ENCODE assay signal across 8 cellular contexts in genomic region chr6:103122766-103123601, GRCh38.
DNase-seq lines count a peak whose midpoint lies in the region; ATAC-seq, FAIRE-seq and TF ChIP-seq lines count a peak whose summit lies in the region.

No MANE protein-coding gene starts in this region.

- 0 out of 6 replicates have a peak, but pooled peaks of 2 of the 3 experiments have one; percentile 10 to 27 for TF ChIP-seq CTCF in K562 (IDR thresholded peaks at IDR 0.05 in 2 of 3, conservative IDR thresholded peaks at IDR 0.05 in 1 of 3; ENCODE audit: insufficient read depth in 2 of 3, low read depth in 1 of 3, low read length in 3 of 3)
- peak; percentile 42 for TF ChIP-seq CTCF in liver (IDR thresholded peaks at IDR 0.05; ENCODE audit: low read depth, low read length, missing input control)
- TF ChIP-seq CTCF in esophagus muscularis mucosa (IDR thresholded peaks at IDR 0.05), result no peak

- H3K9me3 ChIP-seq in K562 (replicated peaks; ENCODE audit: control insufficient read depth, insufficient read depth, low read depth, low read length), result no peaks in the 10 kb centered on the region
- no peaks in the 10 kb centered on the region for H3K9me3 ChIP-seq in liver (ENCODE audit: control insufficient read depth in 4 of 4, low read length in 3 of 4)
- H3K9me3 ChIP-seq in esophagus muscularis mucosa, result no peaks in the 10 kb centered on the region

- intact Hi-C loops in K562 (cut with micrococcal nuclease), result no loop called here
- intact Hi-C loops in esophagus muscularis mucosa (cut with DNase I), result no loop called here

- TF ChIP-seq EP300 in K562 (IDR thresholded peaks at IDR 0.05; ENCODE audit: low read length) (no peak), esophagus muscularis mucosa (IDR thresholded peaks at IDR 0.05) (no peak)

- no peak overlapping the region for H3K9ac ChIP-seq in K562 (ENCODE audit: insufficient read depth in 1 of 2, low read depth in 2 of 2, low read length in 2 of 2)
- H3K9ac ChIP-seq in liver (ENCODE audit: low read depth in 1 of 2, low read length in 2 of 2), result no peak overlapping the region

- FAIRE-seq in K562 (lab: Jason Lieb, UNC), result no peak

- no peak overlapping the region for H2AFZ ChIP-seq in K562 (ENCODE audit: low read depth, low read length)

- H3K4me1 ChIP-seq in K562 (replicated peaks in 1 of 2; ENCODE audit: control insufficient read depth in 2 of 2, insufficient read depth in 2 of 2, low read length in 2 of 2) (no peaks in the 10 kb centered on the region), liver (ENCODE audit: control insufficient read depth in 4 of 4, insufficient read depth in 4 of 4, low read length in 3 of 4) (peaks cover 0 to 14% (median under 1%) of the 10 kb centered on the region in 4 donors), esophagus muscularis mucosa (no peaks in the 10 kb centered on the region)

- TF ChIP-seq POLR2A in K562 (conservative IDR thresholded peaks at IDR 0.05) (no peak), esophagus muscularis mucosa (IDR thresholded peaks at IDR 0.05; ENCODE audit: low read depth) (no peak)

- POLR2A ChIA-PET in K562 (lab: Yijun Ruan, JAX), result no interaction called here

- no peak overlapping the region for H3K4me3 ChIP-seq in K562
- H3K4me3 ChIP-seq in liver (ENCODE audit: low read depth in 1 of 3, low read length in 3 of 3), result no peak overlapping the region
- no peak overlapping the region for H3K4me3 ChIP-seq in esophagus muscularis mucosa

- H3K36me3 ChIP-seq in K562 (ENCODE audit: control insufficient read depth, insufficient read depth, low read length) (no peaks in the 10 kb centered on the region), liver (ENCODE audit: control insufficient read depth in 4 of 4, insufficient read depth in 3 of 4, low read depth in 1 of 4, low read length in 3 of 4) (no peaks in the 10 kb centered on the region), esophagus muscularis mucosa (no peaks in the 10 kb centered on the region)

- in situ Hi-C loops in ACHN (cut with HindIII; ENCODE audit: low pct_ligation_motif_present, low pct_unique_long_range_greater_than_20kb, low sequenced_read_pairs) (no loop called here), K562 (cut with MboI) (no loop called here)

- H3K4me2 ChIP-seq in K562 (ENCODE audit: insufficient read depth, low read length), result no peak overlapping the region

- H3K27me3 ChIP-seq in K562 (ENCODE audit: control insufficient read depth in 2 of 2, insufficient read depth in 2 of 2, low read length in 2 of 2) (no peaks in the 10 kb centered on the region), liver (ENCODE audit: control insufficient read depth in 4 of 4, insufficient read depth in 4 of 4, low read length in 3 of 4) (no peaks in the 10 kb centered on the region), esophagus muscularis mucosa (no peaks in the 10 kb centered on the region)

- TF ChIP-seq RAD21 in K562 (CRISPR knock-in tag; conservative IDR thresholded peaks at IDR 0.05 in 1 of 2, IDR thresholded peaks at IDR 0.05 in 1 of 2) (peak in 1 of 2 experiments; percentile 24; a peak in 1 of 4 replicates), liver (IDR thresholded peaks at IDR 0.05) (peak; percentile 67 to 76)

- ATAC-seq in GM18498 (IDR thresholded peaks at IDR 0.05; ENCODE audit: unreplicated experiment) (peak; percentile 83), HG03442 (IDR thresholded peaks at IDR 0.05; ENCODE audit: unreplicated experiment) (peak; percentile 84), K562 (no peak), HG03097 (IDR thresholded peaks at IDR 0.05; ENCODE audit: low FRiP score, unreplicated experiment) (no peak)

- 0% methylated on average over 10 of the region's 10 CpGs for WGBS in K562 (ENCODE audit: insufficient coverage, low coverage, missing lambda C conversion rate)
- WGBS in liver, result 33% methylated on average over 10 of the region's 10 CpGs
- 37% methylated on average over 8 of the region's 10 CpGs for WGBS in esophagus muscularis mucosa

- CTCF ChIA-PET in K562 (lab: Yijun Ruan, JAX; ENCODE audit: low intra/inter-chr PET ratio), result no interaction called here

- H4K20me1 ChIP-seq in K562 (replicated peaks; ENCODE audit: control insufficient read depth, insufficient read depth, low read length), result no peaks in the 10 kb centered on the region

- no peaks in the 10 kb centered on the region for H3K79me2 ChIP-seq in K562 (ENCODE audit: control insufficient read depth, insufficient read depth, low read length)

- H3K27ac ChIP-seq in K562 (ENCODE audit: extremely low read depth, low read depth, low read length) (no peak overlapping the region), liver (ENCODE audit: low read depth in 1 of 2, low read length in 2 of 2) (no peak overlapping the region), esophagus muscularis mucosa (replicated peaks in 1 of 4) (no peak overlapping the region)

- peak; percentile 35 for DNase-seq in ACHN
- peak; percentile 76 for DNase-seq in NCI-H510A treated with DMSO at 0.1 percent for 48 hours (lab: John Stamatoyannopoulos, UW)
- DNase-seq in K562 (ENCODE audit: extremely low read depth in 1 of 4, low spot score in 3 of 4), result peak; percentile 3 to 24 (median 4)
- DNase-seq in esophagus muscularis mucosa (ENCODE audit: extremely low spot score), result no peak

- no peaks in the 10 kb centered on the region for H3K9me1 ChIP-seq in K562 (ENCODE audit: control insufficient read depth, insufficient read depth, low read length)

- no TSS peak for BruUV-seq in K562 (replicated peaks; lab: Mats Ljungman, UMichigan)

TF ChIP-seq in K562, 482 proteins besides CTCF, POLR2A, EP300 and RAD21 (continues in another document):
- TF ChIP-seq ARID4B (CRISPR knock-in tag; IDR thresholded peaks at IDR 0.05) (no peak), ZNF79 (CRISPR knock-in tag; IDR thresholded peaks at IDR 0.05; ENCODE audit: low read depth) (no peak), TARDBP (IDR thresholded peaks at IDR 0.05) (no peak)

TF ChIP-seq in liver, 16 proteins besides CTCF, POLR2A, EP300 and RAD21:
- TF ChIP-seq RXRA (IDR thresholded peaks at IDR 0.05) (no peak), HNF4G (IDR thresholded peaks at IDR 0.05) (no peak), HNF4A (conservative IDR thresholded peaks at IDR 0.05) (peak in 1 of 2 donors; percentile 48)
TF ChIP-seq in liver: peak in this region for 1.

Comparison
In these comparisons a context has a peak if more than half of its experiments do, and no peak if none do; other contexts are left out.
1. ATAC-seq: peak in GM18498 (single experiment) and HG03442 (single experiment); none in K562 (single experiment) and HG03097 (single experiment).
2. CTCF ChIP-seq: peak in K562 (2 of 3) and liver (single experiment); none in esophagus muscularis mucosa (0 of 3).